Comparison of ENCODE assay signal across 6 cellular contexts in genomic region chr18:34689750-34690149, GRCh38. TPM values are rescaled to one million over a fixed set of nuclear protein-coding genes. Genes with fewer than 3 reads are reported as not detected.
"Had no signal": no experiment of that assay in that cellular context is flagged by ENCODE, and none has a peak within 500 bp of the region (broad histone marks: within the 10 kb centered on the region; RNA-seq: fewer than 3 reads in every experiment).

No MANE protein-coding gene starts in this region.

RNA-seq across cellular contexts. Expression of gene DTNA, which starts 20.3 kb away (rescaled TPM):
- total RNA-seq: activated CD4-positive, alpha-beta memory T cell treated with anti-CD3 and anti-CD28 coated beads for 36 hours; activated CD4-positive, alpha-beta T cell treated with anti-CD3 and anti-CD28 coated beads, Interleukin-2, amount 10 ng/mL, durations not matched to agents 24 days and 14 days; activated CD8-positive, alpha-beta memory T cell treated with anti-CD3 and anti-CD28 coated beads for 36 hours; activated CD8-positive, alpha-beta T cell treated with anti-CD3 and anti-CD28 coated beads, Interleukin-2, amount 10 ng/mL, durations not matched to agents 7 days and 5 days; activated naive CD8-positive, alpha-beta T cell treated with anti-CD3 and anti-CD28 coated beads, Interleukin-2, amount 10 ng/mL, durations not matched to agents 7 days and 5 days; T-helper 17 cell had no signal
